ENCODE assay signal across 8 cellular contexts in genomic region chr2:98771771-98772521, GRCh38. TPM values are rescaled to one million over a fixed set of nuclear protein-coding genes. Genes with fewer than 3 reads are reported as not detected.
DNase-seq lines count a peak whose midpoint lies in the region; ATAC-seq and TF ChIP-seq lines count a peak whose summit lies in the region.

No MANE protein-coding gene starts in this region.

- intact Hi-C loops in left ventricle myocardium inferior (cut with micrococcal nuclease), result no loop called here

- ATAC-seq in HG02870 (IDR thresholded peaks at IDR 0.05; ENCODE audit: unreplicated experiment), result no peak

- no peaks in the 10 kb centered on the region for H3K9me3 ChIP-seq in left ventricle myocardium inferior (replicated peaks)

- H3K27ac ChIP-seq in left ventricle myocardium inferior (replicated peaks) (peak overlapping the region; percentile 65), substantia nigra (ENCODE audit: low read depth, low read length, poor library complexity, severe bottlenecking) (peak overlapping the region; percentile 38)

- peak overlapping the region; percentile 39 for H3K4me3 ChIP-seq in left ventricle myocardium inferior

- peak; percentile 64 for DNase-seq in activated gamma-delta T cell treated with Interleukin-2 at 50 U/mL for 16 hours
- DNase-seq in activated gamma-delta T cell (lab: John Stamatoyannopoulos, UW), result no peak
- DNase-seq in activated T-cell treated with anti-CD3 and anti-CD28 coated beads, Interleukin-2, amount 50 U/mL, for 1 hour, result peak; percentile 67
- no peak for DNase-seq in left ventricle myocardium inferior
- DNase-seq in substantia nigra (lab: John Stamatoyannopoulos, UW), result no peak
- no peak for DNase-seq in KG1 (lab: John Stamatoyannopoulos, UW)
- DNase-seq in NCI-H1105 treated with DMSO at 0.1 percent for 48 hours (lab: John Stamatoyannopoulos, UW), result no peak

- H3K27me3 ChIP-seq in left ventricle myocardium inferior (ENCODE audit: low read depth), result peaks cover 22% of the 10 kb centered on the region

- H3K4me1 ChIP-seq in left ventricle myocardium inferior, result peaks cover 21% of the 10 kb centered on the region

- no peak for TF ChIP-seq CTCF in left ventricle myocardium inferior (IDR thresholded peaks at IDR 0.05; ENCODE audit: borderline replicate concordance)

- H3K36me3 ChIP-seq in left ventricle myocardium inferior, result no peaks in the 10 kb centered on the region

RNA-seq across cellular contexts. Expression of gene MGAT4A, which starts 41.0 kb away (rescaled TPM):
- 18.4 TPM for total RNA-seq in left ventricle myocardium inferior

Comparison
In these comparisons a context has a peak if more than half of its experiments do, and no peak if none do; other contexts are left out.
1. DNase-seq: peak in activated gamma-delta T cell treated with Interleukin-2 at 50 U/mL for 16 hours (single experiment) and activated T-cell treated with anti-CD3 and anti-CD28 coated beads, Interleukin-2, amount 50 U/mL, for 1 hour (single experiment); none in activated gamma-delta T cell (single experiment), left ventricle myocardium inferior (single experiment), substantia nigra (0 of 49), KG1 (single experiment) and NCI-H1105 treated with DMSO at 0.1 percent for 48 hours (single experiment).